Comparison of ENCODE assay signal across 8 cellular contexts in the genomic region with DNA sequence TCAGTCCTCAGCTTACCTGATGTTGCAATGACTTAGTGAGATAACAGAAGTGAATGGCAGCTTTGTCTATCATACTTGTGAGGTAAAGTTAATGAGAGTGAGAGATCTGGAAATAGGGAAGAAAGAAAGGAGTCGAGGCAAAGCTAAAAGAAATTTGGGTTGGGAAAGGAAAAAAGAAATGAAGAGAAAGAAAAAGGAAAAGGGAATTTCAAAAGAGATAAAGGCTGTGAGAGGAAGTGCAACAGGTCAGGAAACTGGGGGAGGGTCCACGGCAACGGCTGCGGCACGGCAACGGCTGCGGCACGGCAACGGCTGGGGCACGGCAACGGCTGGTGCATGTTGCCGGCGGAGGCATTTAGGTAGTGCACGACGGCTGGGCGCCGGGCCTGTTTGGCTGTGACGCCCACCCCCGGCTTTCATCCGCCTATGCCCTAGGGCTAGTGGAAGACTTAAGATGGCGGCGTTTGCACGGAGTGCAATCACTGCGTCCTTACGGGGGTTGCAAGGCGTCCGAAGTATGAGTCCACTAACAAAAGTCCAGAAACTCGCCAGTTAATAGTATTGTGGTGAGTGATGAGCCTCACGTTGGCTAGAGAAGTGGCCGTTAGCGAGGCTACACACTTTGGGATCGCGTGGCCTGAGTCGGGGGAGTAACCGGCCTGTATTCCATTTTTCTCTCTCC.
DNase-seq lines count a peak whose midpoint lies in the region; ATAC-seq and TF ChIP-seq lines count a peak whose summit lies in the region.

No MANE protein-coding gene starts in this region.

- peak overlapping the region; percentile 96 for H3K27ac ChIP-seq in GM23338 (ENCODE audit: low read depth)

- no peaks in the 10 kb centered on the region for H3K9me2 ChIP-seq in GM23338 (ENCODE audit: insufficient read depth)

- peak; percentile 100 for ATAC-seq in GM23338

- H3K27ac Mint-ChIP-seq in GM23338 (peak overlapping the region; percentile 99), nephron (peak overlapping the region; percentile 92 to 97 (median 95))
- H3K27ac Mint-ChIP-seq in stimulated activated naive CD8-positive, alpha-beta T cell treated with anti-CD3 and anti-CD28 coated beads, Interleukin-15, Interleukin-2, amounts not matched to agents 100 ng/mL and 50 ng/mL, for 24 hours: peak overlapping the region; percentile 96

- H3K36me3 Mint-ChIP-seq in GM23338 (ENCODE audit: low read depth) (peaks cover 30% of the 10 kb centered on the region), nephron (ENCODE audit: low read depth) (peaks cover 34% of the 10 kb centered on the region)
- peaks cover 9% of the 10 kb centered on the region for H3K36me3 Mint-ChIP-seq in stimulated activated naive CD8-positive, alpha-beta T cell treated with anti-CD3 and anti-CD28 coated beads, Interleukin-15, Interleukin-2, amounts not matched to agents 100 ng/mL and 50 ng/mL, for 24 hours (ENCODE audit: low read depth)

- DNase-seq in EH (ENCODE audit: low read depth) (peak; percentile 84), GM23338 (ENCODE audit: low spot score) (peak; percentile 90), Kasumi-1 (lab: John Stamatoyannopoulos, UW) (peak; percentile 73 to 81), RPMI8226 (peak; percentile 90), fibroblast of the conjunctiva (ENCODE audit: low read depth) (peak; percentile 87)
- DNase-seq in activated T-helper 9 cell treated with anti-CD3 and anti-CD28 coated beads, Interleukin-2, amount 50 U/mL, for 16 hours (ENCODE audit: low read depth): peak; percentile 86

- H3K4me3 Mint-ChIP-seq in GM23338 (peak overlapping the region; percentile 93), nephron (peak overlapping the region; percentile 90 to 94 (median 92))
- peak overlapping the region; percentile 91 for H3K4me3 Mint-ChIP-seq in stimulated activated naive CD8-positive, alpha-beta T cell treated with anti-CD3 and anti-CD28 coated beads, Interleukin-15, Interleukin-2, amounts not matched to agents 100 ng/mL and 50 ng/mL, for 24 hours

- peak overlapping the region; percentile 89 for H3K4me2 ChIP-seq in GM23338

- H3K27me3 ChIP-seq in GM23338 (ENCODE audit: insufficient read depth): no peaks in the 10 kb centered on the region

- no peaks in the 10 kb centered on the region for H3K36me3 ChIP-seq in GM23338 (ENCODE audit: insufficient read depth)

- no peaks in the 10 kb centered on the region for H3K4me1 ChIP-seq in GM23338 (ENCODE audit: insufficient read depth)

- H3K27me3 Mint-ChIP-seq in GM23338 (ENCODE audit: insufficient read depth, low read depth, poor library complexity): no peaks in the 10 kb centered on the region
- no peaks in the 10 kb centered on the region for H3K27me3 Mint-ChIP-seq in nephron (ENCODE audit: low read depth)
- no peaks in the 10 kb centered on the region for H3K27me3 Mint-ChIP-seq in stimulated activated naive CD8-positive, alpha-beta T cell treated with anti-CD3 and anti-CD28 coated beads, Interleukin-15, Interleukin-2, amounts not matched to agents 100 ng/mL and 50 ng/mL, for 24 hours

- peaks cover 49% of the 10 kb centered on the region for H3K79me2 ChIP-seq in GM23338 (replicated peaks; ENCODE audit: insufficient read depth)

- H4K20me1 ChIP-seq in GM23338 (replicated peaks; ENCODE audit: insufficient read depth): no peaks in the 10 kb centered on the region; the same call in 1 of the 2 replicates

- no peaks in the 10 kb centered on the region for H3K9me3 Mint-ChIP-seq in GM23338
- no peaks in the 10 kb centered on the region for H3K9me3 Mint-ChIP-seq in nephron
- H3K9me3 Mint-ChIP-seq in stimulated activated naive CD8-positive, alpha-beta T cell treated with anti-CD3 and anti-CD28 coated beads, Interleukin-15, Interleukin-2, amounts not matched to agents 100 ng/mL and 50 ng/mL, for 24 hours: no peaks in the 10 kb centered on the region

- no peak for TF ChIP-seq CTCF in GM23338 (conservative IDR thresholded peaks at IDR 0.05; ENCODE audit: low read depth in 2 of 2)
- no peak for TF ChIP-seq CTCF in nephron (IDR thresholded peaks at IDR 0.05; ENCODE audit: unreplicated experiment in 3 of 3)

- H2AFZ ChIP-seq in GM23338: peak overlapping the region; percentile 90; the same call in 1 of the 2 replicates

- no peaks in the 10 kb centered on the region for H3F3A ChIP-seq in GM23338 (replicated peaks; ENCODE audit: low read depth)

- peak overlapping the region; percentile 88 for H3K4me3 ChIP-seq in GM23338

- H3K4me1 Mint-ChIP-seq in GM23338: peaks cover 11% of the 10 kb centered on the region; the same call in 2 of the 3 replicates
- peaks cover 17% of the 10 kb centered on the region for H3K4me1 Mint-ChIP-seq in nephron
- peaks cover 23% of the 10 kb centered on the region for H3K4me1 Mint-ChIP-seq in stimulated activated naive CD8-positive, alpha-beta T cell treated with anti-CD3 and anti-CD28 coated beads, Interleukin-15, Interleukin-2, amounts not matched to agents 100 ng/mL and 50 ng/mL, for 24 hours (ENCODE audit: low read depth)

TF ChIP-seq in GM23338, 12 proteins besides CTCF, POLR2A, EP300 and RAD21 (continues in another document):
- TF ChIP-seq ZNF114 (CRISPR knock-in tag; IDR thresholded peaks at IDR 0.05) (no peak), JUNB (IDR thresholded peaks at IDR 0.05; ENCODE audit: unreplicated experiment) (no peak), EZH2phosphoT487 (IDR thresholded peaks at IDR 0.05; ENCODE audit: unreplicated experiment) (no peak), NANOG (IDR thresholded peaks at IDR 0.05; ENCODE audit: borderline replicate concordance) (no peak), ZNF331 (CRISPR knock-in tag; IDR thresholded peaks at IDR 0.05; ENCODE audit: low read depth) (no peak), STAT1 (IDR thresholded peaks at IDR 0.05; ENCODE audit: unreplicated experiment) (no peak), EZH2 (IDR thresholded peaks at IDR 0.05; ENCODE audit: low read depth, unreplicated experiment) (no peak), CREB1 (CRISPR knock-in tag; IDR thresholded peaks at IDR 0.05; ENCODE audit: low read depth) (peak; percentile 71), POLR2AphosphoS5 (IDR thresholded peaks at IDR 0.05; ENCODE audit: low read depth) (peak; percentile 82)
- TF ChIP-seq, protein P1, sequence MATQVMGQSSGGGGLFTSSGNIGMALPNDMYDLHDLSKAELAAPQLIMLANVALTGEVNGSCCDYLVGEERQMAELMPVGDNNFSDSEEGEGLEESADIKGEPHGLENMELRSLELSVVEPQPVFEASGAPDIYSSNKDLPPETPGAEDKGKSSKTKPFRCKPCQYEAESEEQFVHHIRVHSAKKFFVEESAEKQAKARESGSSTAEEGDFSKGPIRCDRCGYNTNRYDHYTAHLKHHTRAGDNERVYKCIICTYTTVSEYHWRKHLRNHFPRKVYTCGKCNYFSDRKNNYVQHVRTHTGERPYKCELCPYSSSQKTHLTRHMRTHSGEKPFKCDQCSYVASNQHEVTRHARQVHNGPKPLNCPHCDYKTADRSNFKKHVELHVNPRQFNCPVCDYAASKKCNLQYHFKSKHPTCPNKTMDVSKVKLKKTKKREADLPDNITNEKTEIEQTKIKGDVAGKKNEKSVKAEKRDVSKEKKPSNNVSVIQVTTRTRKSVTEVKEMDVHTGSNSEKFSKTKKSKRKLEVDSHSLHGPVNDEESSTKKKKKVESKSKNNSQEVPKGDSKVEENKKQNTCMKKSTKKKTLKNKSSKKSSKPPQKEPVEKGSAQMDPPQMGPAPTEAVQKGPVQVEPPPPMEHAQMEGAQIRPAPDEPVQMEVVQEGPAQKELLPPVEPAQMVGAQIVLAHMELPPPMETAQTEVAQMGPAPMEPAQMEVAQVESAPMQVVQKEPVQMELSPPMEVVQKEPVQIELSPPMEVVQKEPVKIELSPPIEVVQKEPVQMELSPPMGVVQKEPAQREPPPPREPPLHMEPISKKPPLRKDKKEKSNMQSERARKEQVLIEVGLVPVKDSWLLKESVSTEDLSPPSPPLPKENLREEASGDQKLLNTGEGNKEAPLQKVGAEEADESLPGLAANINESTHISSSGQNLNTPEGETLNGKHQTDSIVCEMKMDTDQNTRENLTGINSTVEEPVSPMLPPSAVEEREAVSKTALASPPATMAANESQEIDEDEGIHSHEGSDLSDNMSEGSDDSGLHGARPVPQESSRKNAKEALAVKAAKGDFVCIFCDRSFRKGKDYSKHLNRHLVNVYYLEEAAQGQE (IDR thresholded peaks at IDR 0.05; ENCODE audit: unreplicated experiment): no peak
- TF ChIP-seq, protein P2, sequence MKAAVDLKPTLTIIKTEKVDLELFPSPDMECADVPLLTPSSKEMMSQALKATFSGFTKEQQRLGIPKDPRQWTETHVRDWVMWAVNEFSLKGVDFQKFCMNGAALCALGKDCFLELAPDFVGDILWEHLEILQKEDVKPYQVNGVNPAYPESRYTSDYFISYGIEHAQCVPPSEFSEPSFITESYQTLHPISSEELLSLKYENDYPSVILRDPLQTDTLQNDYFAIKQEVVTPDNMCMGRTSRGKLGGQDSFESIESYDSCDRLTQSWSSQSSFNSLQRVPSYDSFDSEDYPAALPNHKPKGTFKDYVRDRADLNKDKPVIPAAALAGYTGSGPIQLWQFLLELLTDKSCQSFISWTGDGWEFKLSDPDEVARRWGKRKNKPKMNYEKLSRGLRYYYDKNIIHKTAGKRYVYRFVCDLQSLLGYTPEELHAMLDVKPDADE (IDR thresholded peaks at IDR 0.05): peak; percentile 49; the same call in 1 of the 2 replicates

Comparison
In these comparisons a context has a peak if more than half of its experiments do, and no peak if none do; other contexts are left out.
1. Peak in every context shown above with its lines: DNase-seq, ATAC-seq, H3K4me3 ChIP-seq and H3K27ac ChIP-seq.